8 cellular contexts compared by ENCODE assay signal in the genomic region with DNA sequence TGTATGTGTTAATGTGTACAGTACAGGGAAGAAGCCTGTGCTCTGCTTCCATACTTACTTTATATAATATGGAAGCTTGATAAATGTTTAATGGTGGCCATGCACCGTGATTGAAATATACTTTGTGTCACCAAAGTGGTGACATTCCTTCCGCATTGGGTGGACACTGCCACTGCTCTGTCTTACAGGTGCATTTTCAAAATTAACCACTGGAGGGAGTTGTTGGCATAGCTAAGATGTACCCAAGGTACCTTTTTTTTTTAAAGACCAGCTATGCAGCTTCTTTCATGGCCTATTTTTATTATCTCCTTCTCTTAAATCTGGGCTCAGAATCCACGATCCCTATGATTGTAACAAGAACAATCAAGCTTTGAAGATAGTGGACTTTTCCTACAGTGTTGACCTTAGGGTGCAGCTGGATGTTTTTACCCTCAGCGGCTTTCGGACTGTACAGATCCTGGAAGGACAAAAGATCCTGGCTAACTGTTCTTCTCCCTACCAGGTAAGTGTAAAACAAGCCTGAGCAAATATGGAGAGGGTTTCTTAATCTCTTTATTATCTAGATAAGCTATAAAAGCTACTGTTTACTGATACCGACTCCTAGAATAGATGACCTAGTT. TPM values are rescaled to one million over a fixed set of nuclear protein-coding genes. Genes with fewer than 3 reads are reported as not detected.
DNase-seq lines count a peak whose midpoint lies in the region; ATAC-seq, FAIRE-seq and TF ChIP-seq lines count a peak whose summit lies in the region.

No MANE protein-coding gene starts in this region.

- DNase-seq in COLO668 (lab: John Stamatoyannopoulos, UW; ENCODE audit: unreplicated experiment), result peak; percentile 31
- no peak for DNase-seq in GM19239 (ENCODE audit: insufficient read length, low spot score)
- peak; percentile 37 for DNase-seq in NCI-H146 treated with DMSO at 0.1 percent for 48 hours (lab: John Stamatoyannopoulos, UW; ENCODE audit: unreplicated experiment)
- DNase-seq in epidermal melanocyte (ENCODE audit: insufficient read length, low spot score), result peak; percentile 58
- peak; percentile 59 for DNase-seq in middle frontal gyrus (ENCODE audit: extremely low spot score, low spot score)
- no peak for DNase-seq in upper lobe of right lung
- DNase-seq in MG63, result no peak

- H3K4me1 ChIP-seq in upper lobe of right lung, result no peaks in the 10 kb centered on the region

- no peak overlapping the region for H3K27ac ChIP-seq in upper lobe of right lung

- no peaks in the 10 kb centered on the region for H3K36me3 ChIP-seq in upper lobe of right lung
- H3K36me3 ChIP-seq in MG63, result peaks cover 81% of the 10 kb centered on the region

- H3K9me3 ChIP-seq in upper lobe of right lung (no peaks in the 10 kb centered on the region), MG63 (no peaks in the 10 kb centered on the region)

- intact Hi-C loops in upper lobe of right lung (cut with DNase I), result loop anchor here (5.0 kb wide), 1 partner anchor 55 kb away; no protein-coding TSS in a partner anchor

- H3K27me3 ChIP-seq in upper lobe of right lung (no peaks in the 10 kb centered on the region), MG63 (no peaks in the 10 kb centered on the region)

- ATAC-seq in upper lobe of right lung, result peak; percentile 99

- FAIRE-seq in GM19239 (lab: Jason Lieb, UNC) (peak; percentile 91), TTC549 (lab: Jason Lieb, UNC) (peak; percentile 80)

- H3K4me3 ChIP-seq in upper lobe of right lung, result no peak overlapping the region
- H3K4me3 ChIP-seq in MG63, result no peak overlapping the region

- peak; percentile 92 for TF ChIP-seq CTCF in upper lobe of right lung (IDR thresholded peaks at IDR 0.05)

RNA-seq across cellular contexts. Expression of a gene that starts 21.6 kb away (rescaled TPM):
- 5.7 TPM for total RNA-seq in upper lobe of right lung
- 3.9 TPM in 1 of 2 replicates, not detected in the other for total RNA-seq in MG63 (2014; rRNA removed; shearing (Covaris generic); ENCODE audit: low replicate concordance)

RNA-seq across cellular contexts. Expression of a gene that starts 56.4 kb away (rescaled TPM):
- 1.8 TPM for total RNA-seq in upper lobe of right lung
- total RNA-seq in MG63 (2014; rRNA removed; shearing (Covaris generic); ENCODE audit: low replicate concordance), result 49.2 and 55.0 TPM in 2 replicates

Comparison
In these comparisons a context has a peak if more than half of its experiments do, and no peak if none do; other contexts are left out.
1. DNase-seq: peak in COLO668 (single experiment), NCI-H146 treated with DMSO at 0.1 percent for 48 hours (single experiment), epidermal melanocyte (single experiment) and middle frontal gyrus (single experiment); none in GM19239 (single experiment), upper lobe of right lung (single experiment) and MG63 (single experiment).
2. RNA of a gene that starts 56.4 kb away (total RNA-seq): 49.2 to 55.0 TPM in MG63; 1.8 TPM in upper lobe of right lung (single experiment); every median in the first group is over 10 times any median in the second.